15 cellular contexts compared by ENCODE assay signal in genomic region chr5:41831155-41831554, GRCh38. TPM values are rescaled to one million over a fixed set of nuclear protein-coding genes. Genes with fewer than 3 reads are reported as not detected.
DNase-seq lines count a peak whose midpoint lies in the region; ATAC-seq, FAIRE-seq and TF ChIP-seq lines count a peak whose summit lies in the region.
"Had no signal": no experiment of that assay in that cellular context is flagged by ENCODE, and none has a peak within 500 bp of the region (broad histone marks: within the 10 kb centered on the region; RNA-seq: fewer than 3 reads in every experiment).

No MANE protein-coding gene starts in this region.

- no peak for TF ChIP-seq POLR2A in H54 (IDR thresholded peaks at IDR 0.05; ENCODE audit: low read depth, low read length)

- no peak overlapping the region for H3K27ac Mint-ChIP-seq in activated naive CD8-positive, alpha-beta T cell treated with anti-CD3 and anti-CD28 coated beads, Interleukin-2, amount 10 ng/mL, durations not matched to agents 7 days and 5 days
- no peak overlapping the region for H3K27ac Mint-ChIP-seq in activated naive CD8-positive, alpha-beta T cell treated with anti-CD3 and anti-CD28 coated beads for 36 hours
- no peak overlapping the region for H3K27ac Mint-ChIP-seq in immature natural killer cell
- H3K27ac Mint-ChIP-seq: nephron had no signal

- peak; percentile 39 for ATAC-seq in activated naive CD8-positive, alpha-beta T cell treated with anti-CD3 and anti-CD28 coated beads, Interleukin-2, amount 10 ng/mL, durations not matched to agents 7 days and 5 days (ENCODE audit: low read depth)
- ATAC-seq in GM21717 (IDR thresholded peaks at IDR 0.05; ENCODE audit: unreplicated experiment) (peak; percentile 85), HG03432 (IDR thresholded peaks at IDR 0.05; ENCODE audit: unreplicated experiment) (peak; percentile 69)
- ATAC-seq: activated CD4-positive, CD25-positive, alpha-beta regulatory T cell treated with anti-CD3 and anti-CD28 coated beads, Interleukin-2, amount 50 U/mL, for 24 hours had no signal

- POLR2A ChIA-PET in activated naive CD8-positive, alpha-beta T cell treated with anti-CD3 and anti-CD28 coated beads, Interleukin-2, amount 10 ng/mL, durations not matched to agents 7 days and 5 days (lab: Charles Lee), result no interaction called here

- DNase-seq in activated naive CD8-positive, alpha-beta T cell treated with anti-CD3 and anti-CD28 coated beads, Interleukin-2, amount 10 ng/mL, durations not matched to agents 7 days and 5 days, result no peak
- DNase-seq in activated naive CD8-positive, alpha-beta T cell treated with anti-CD3 and anti-CD28 coated beads for 36 hours, result no peak
- DNase-seq in H54 (ENCODE audit: insufficient read length, low spot score) (no peak), dedifferentiated amniotic fluid mesenchymal stem cell (ENCODE audit: extremely low spot score) (no peak), immature natural killer cell (no peak)
- no peak for DNase-seq in NK-92 treated with Interleukin-12 subunit alpha and Interleukin-12 subunit beta, amount 100 ng/mL, for 24 hours (lab: John Stamatoyannopoulos, UW)
- DNase-seq: GF-D8, HCEC 1CT, Kasumi-1, OCI-M1, upper lobe of left lung had no signal

- peaks cover 14% of the 10 kb centered on the region for H3K4me1 Mint-ChIP-seq in activated naive CD8-positive, alpha-beta T cell treated with anti-CD3 and anti-CD28 coated beads, Interleukin-2, amount 10 ng/mL, durations not matched to agents 7 days and 5 days
- H3K4me1 Mint-ChIP-seq in activated naive CD8-positive, alpha-beta T cell treated with anti-CD3 and anti-CD28 coated beads for 36 hours, result peaks cover 22% of the 10 kb centered on the region
- peaks cover 0 to 3% of the 10 kb centered on the region in 2 donors for H3K4me1 Mint-ChIP-seq in immature natural killer cell

- H3K4me3 Mint-ChIP-seq in activated naive CD8-positive, alpha-beta T cell treated with anti-CD3 and anti-CD28 coated beads, Interleukin-2, amount 10 ng/mL, durations not matched to agents 7 days and 5 days, result no peak overlapping the region
- no peak overlapping the region for H3K4me3 Mint-ChIP-seq in activated naive CD8-positive, alpha-beta T cell treated with anti-CD3 and anti-CD28 coated beads for 36 hours
- H3K4me3 Mint-ChIP-seq in immature natural killer cell, result no peak overlapping the region
- H3K4me3 Mint-ChIP-seq: nephron had no signal

- H3K27me3 Mint-ChIP-seq in activated naive CD8-positive, alpha-beta T cell treated with anti-CD3 and anti-CD28 coated beads, Interleukin-2, amount 10 ng/mL, durations not matched to agents 7 days and 5 days, result no peaks in the 10 kb centered on the region
- H3K27me3 Mint-ChIP-seq in activated naive CD8-positive, alpha-beta T cell treated with anti-CD3 and anti-CD28 coated beads for 36 hours, result no peaks in the 10 kb centered on the region
- peaks cover 0 to 2% (median 0%) of the 10 kb centered on the region in 3 donors for H3K27me3 Mint-ChIP-seq in immature natural killer cell (ENCODE audit: low read depth in 3 of 3)

- no peak for FAIRE-seq in H54 (lab: Jason Lieb, UNC)

- peaks cover 58% of the 10 kb centered on the region for H3K36me3 Mint-ChIP-seq in activated naive CD8-positive, alpha-beta T cell treated with anti-CD3 and anti-CD28 coated beads, Interleukin-2, amount 10 ng/mL, durations not matched to agents 7 days and 5 days
- peaks cover 64% of the 10 kb centered on the region for H3K36me3 Mint-ChIP-seq in activated naive CD8-positive, alpha-beta T cell treated with anti-CD3 and anti-CD28 coated beads for 36 hours
- H3K36me3 Mint-ChIP-seq in immature natural killer cell, result peaks cover 27 to 43% (median 29%) of the 10 kb centered on the region in 3 donors

- peaks cover 3% of the 10 kb centered on the region for H3K9me3 Mint-ChIP-seq in activated naive CD8-positive, alpha-beta T cell treated with anti-CD3 and anti-CD28 coated beads, Interleukin-2, amount 10 ng/mL, durations not matched to agents 7 days and 5 days
- H3K9me3 Mint-ChIP-seq in activated naive CD8-positive, alpha-beta T cell treated with anti-CD3 and anti-CD28 coated beads for 36 hours, result no peaks in the 10 kb centered on the region
- no peaks in the 10 kb centered on the region for H3K9me3 Mint-ChIP-seq in immature natural killer cell

RNA-seq across cellular contexts. Expression of gene OXCT1, which starts 39.1 kb away (rescaled TPM):
- total RNA-seq in activated naive CD8-positive, alpha-beta T cell treated with anti-CD3 and anti-CD28 coated beads, Interleukin-2, amount 10 ng/mL, durations not matched to agents 7 days and 5 days, result 10 to 100 TPM; 54.0 to 59.9 TPM
- total RNA-seq in activated naive CD8-positive, alpha-beta T cell treated with anti-CD3 and anti-CD28 coated beads for 36 hours, result 10 to 100 TPM; 77.5 to 80.6 TPM
- 10 to 100 TPM; 16.6 to 25.3 (median 17.5) TPM for polyA plus RNA-seq in immature natural killer cell
